In genomic region chr14:94405481-94405880, GRCh38 we compare ENCODE assay signal across 35 cellular contexts. TPM values are rescaled to one million over a fixed set of nuclear protein-coding genes. Genes with fewer than 3 reads are reported as not detected.
"Had no signal": no experiment of that assay in that cellular context is flagged by ENCODE, and none has a peak within 500 bp of the region (broad histone marks: within the 10 kb centered on the region; RNA-seq: fewer than 3 reads in every experiment).

No MANE protein-coding gene starts in this region.

- DNase-seq: dermis blood vessel endothelial cell; effector memory CD4-positive, alpha-beta T cell; foreskin keratinocyte; heart left ventricle; left cardiac atrium; left ventricle myocardium superior; natural killer cell; stimulated activated CD4-positive, alpha-beta T cell treated with anti-CD3 and anti-CD28 coated beads, Interleukin-12 subunit alpha, Interleukin-12 subunit beta, amount 100 ng/mL, for 4 hours; stimulated activated CD4-positive, alpha-beta T cell treated with anti-CD3 and anti-CD28 coated beads, Interleukin-1b, Interleukin-23, amount 100 ng/mL, for 48 hours; stimulated activated CD4-positive, alpha-beta T cell treated with anti-CD3 and anti-CD28 coated beads, Interleukin-4, amount 100 ng/mL, for 1 hour; stimulated activated CD8-positive, alpha-beta memory T cell treated with anti-CD3 and anti-CD28 coated beads, Interleukin-4, amount 100 ng/mL, for 48 hours; stimulated activated naive CD4-positive, alpha-beta T cell treated with Interleukin-2 at 50 U/mL for 16 hours; stomach; testis; tibial artery had no signal

- H3K36me3 ChIP-seq: esophagus muscularis mucosa, gastroesophageal sphincter, heart left ventricle, right atrium auricular region, stomach, tibial artery had no signal

- H3K27ac Mint-ChIP-seq: memory B cell, natural killer cell, progenitor cell of endocrine pancreas, type B pancreatic cell had no signal

- ATAC-seq: foreskin keratinocyte, gastroesophageal sphincter, heart left ventricle, left cardiac atrium, left ventricle myocardium superior, natural killer cell, sciatic nerve had no signal

- H3K4me1 Mint-ChIP-seq: memory B cell, natural killer cell had no signal

- H3K4me1 ChIP-seq: esophagus muscularis mucosa, foreskin keratinocyte, gastroesophageal sphincter, heart left ventricle, parathyroid adenoma, right atrium auricular region, stomach, testis, tibial artery had no signal

- H3K27ac ChIP-seq: coronary artery, esophagus muscularis mucosa, foreskin keratinocyte, gastroesophageal sphincter, heart left ventricle, hepatocyte, parathyroid adenoma, right atrium auricular region, stomach, testis, tibial artery had no signal

- H3K4me3 Mint-ChIP-seq: memory B cell, natural killer cell, type B pancreatic cell had no signal

- H3K9me3 Mint-ChIP-seq: type B pancreatic cell had no signal

- H3K27me3 ChIP-seq: esophagus muscularis mucosa, foreskin keratinocyte, gastroesophageal sphincter, hepatocyte, right atrium auricular region, stomach, testis, tibial artery had no signal

- H3K4me3 ChIP-seq: coronary artery, esophagus muscularis mucosa, gastroesophageal sphincter, heart left ventricle, hepatocyte, lung, right atrium auricular region, smooth muscle cell, stomach, testis, tibial artery had no signal

- H3K36me3 Mint-ChIP-seq: natural killer cell, type B pancreatic cell had no signal

- H3K9me3 ChIP-seq: testis had no signal

- H3K27me3 Mint-ChIP-seq: progenitor cell of endocrine pancreas, type B pancreatic cell had no signal

RNA-seq across cellular contexts. Expression of gene SERPINA1, which starts 17.1 kb away (rescaled TPM):
- total RNA-seq: endothelial cell of umbilical vein, fibroblast of lung had no signal
- polyA plus RNA-seq: endothelial cell of umbilical vein, neural cell had no signal

RNA-seq across cellular contexts. Expression of gene SERPINA2, which starts 39.0 kb away (rescaled TPM):
- total RNA-seq: dermis blood vessel endothelial cell, endothelial cell of umbilical vein, epithelial cell of proximal tubule, esophagus muscularis mucosa, fibroblast of lung, foreskin keratinocyte, gastroesophageal sphincter, heart left ventricle, hepatocyte, kidney epithelial cell, left cardiac atrium, left ventricle myocardium superior, lung, natural killer cell, omental fat pad, progenitor cell of endocrine pancreas, right atrium auricular region, sciatic nerve, smooth muscle cell, stomach, subcutaneous adipose tissue, testis had no signal
- polyA plus RNA-seq: endothelial cell of umbilical vein, fibroblast of lung, foreskin keratinocyte, heart left ventricle, hepatocyte, neural cell, smooth muscle cell, stomach had no signal

RNA-seq across cellular contexts. Expression of gene SERPINA11, which starts 47.1 kb away (rescaled TPM):
- total RNA-seq: dermis blood vessel endothelial cell, endothelial cell of umbilical vein, epithelial cell of proximal tubule, esophagus muscularis mucosa, fibroblast of lung, foreskin keratinocyte, gastroesophageal sphincter, heart left ventricle, kidney epithelial cell, left cardiac atrium, left ventricle myocardium superior, mononuclear cell, natural killer cell, omental fat pad, right atrium auricular region, sciatic nerve, smooth muscle cell, stomach, subcutaneous adipose tissue, testis had no signal
- polyA plus RNA-seq: endothelial cell of umbilical vein, fibroblast of lung, foreskin keratinocyte, heart left ventricle, neural cell, smooth muscle cell had no signal
